Comparison of ENCODE assay signal across 8 cellular contexts in genomic region chr21:43775190-43775589, GRCh38. TPM values are rescaled to one million over a fixed set of nuclear protein-coding genes. Genes with fewer than 3 reads are reported as not detected.
DNase-seq lines count a peak whose midpoint lies in the region; ATAC-seq and TF ChIP-seq lines count a peak whose summit lies in the region.

No MANE protein-coding gene starts in this region.

- no peak overlapping the region for H3K27ac Mint-ChIP-seq in H9
- H3K27ac Mint-ChIP-seq in activated CD4-positive, alpha-beta memory T cell treated with anti-CD3 and anti-CD28 coated beads, Interleukin-2, amount 10 ng/mL, durations not matched to agents 7 days and 5 days = peak overlapping the region; percentile 79

- H3K4me3 Mint-ChIP-seq in H9 = peak overlapping the region; percentile 91 to 93
- H3K4me3 Mint-ChIP-seq in activated CD4-positive, alpha-beta memory T cell treated with anti-CD3 and anti-CD28 coated beads, Interleukin-2, amount 10 ng/mL, durations not matched to agents 7 days and 5 days = peak overlapping the region; percentile 92

- no peak overlapping the region for H2AFZ ChIP-seq in H9 (ENCODE audit: low read length)
- H2AFZ ChIP-seq in hepatocyte = no peak overlapping the region
- no peak overlapping the region for H2AFZ ChIP-seq in smooth muscle cell (ENCODE audit: low read depth)

- no peak overlapping the region for H3K14ac ChIP-seq in H9 (ENCODE audit: insufficient read depth, low read length)

- in situ Hi-C loops in GM13977 (cut with MboI; ENCODE audit: low pct_unique_long_range_greater_than_20kb, low sequenced_read_pairs, unreplicated experiment) = no loop called here

- H3K23me2 ChIP-seq in H9 (ENCODE audit: insufficient read length, low read depth, low read length, poor library complexity, severe bottlenecking) = no peaks in the 10 kb centered on the region

- H3K9me3 Mint-ChIP-seq in H9 = no peaks in the 10 kb centered on the region; a peak in 1 of 5 replicates
- H3K9me3 Mint-ChIP-seq in activated CD4-positive, alpha-beta memory T cell treated with anti-CD3 and anti-CD28 coated beads, Interleukin-2, amount 10 ng/mL, durations not matched to agents 7 days and 5 days = no peaks in the 10 kb centered on the region

- TF ChIP-seq CTCF in H9 (conservative IDR thresholded peaks at IDR 0.05) = no peak
- no peak for TF ChIP-seq CTCF in hepatocyte (IDR thresholded peaks at IDR 0.05; ENCODE audit: poor library complexity)
- no peak for TF ChIP-seq CTCF in smooth muscle cell (IDR thresholded peaks at IDR 0.05; ENCODE audit: borderline replicate concordance, insufficient read depth, poor library complexity, severe bottlenecking)
- TF ChIP-seq CTCF in GM13977 (IDR thresholded peaks at IDR 0.05; ENCODE audit: extremely low read depth, insufficient read depth, missing control alignments) = no peak

- POLR2A ChIA-PET in activated CD4-positive, alpha-beta memory T cell treated with anti-CD3 and anti-CD28 coated beads, Interleukin-2, amount 10 ng/mL, durations not matched to agents 7 days and 5 days (lab: Charles Lee) = no interaction called here

- H3K56ac ChIP-seq in H9 (ENCODE audit: insufficient read length, low read depth, low read length) = no peak overlapping the region

- no peak overlapping the region for H4K8ac ChIP-seq in H9 (replicated peaks; ENCODE audit: insufficient read length, low read depth, low read length)

- H3K27me3 ChIP-seq in H9 (ENCODE audit: insufficient read depth, low read length) = no peaks in the 10 kb centered on the region
- no peaks in the 10 kb centered on the region for H3K27me3 ChIP-seq in hepatocyte
- H3K27me3 ChIP-seq in smooth muscle cell (ENCODE audit: low read depth) = no peaks in the 10 kb centered on the region

- no peak overlapping the region for H3K18ac ChIP-seq in H9 (ENCODE audit: insufficient read length, low read depth, low read length)

- peaks cover 1% of the 10 kb centered on the region for H3K27me3 Mint-ChIP-seq in H9 (ENCODE audit: low read depth)
- H3K27me3 Mint-ChIP-seq in activated CD4-positive, alpha-beta memory T cell treated with anti-CD3 and anti-CD28 coated beads, Interleukin-2, amount 10 ng/mL, durations not matched to agents 7 days and 5 days = no peaks in the 10 kb centered on the region

- no peak overlapping the region for H2BK20ac ChIP-seq in H9 (ENCODE audit: low read depth, low read length, poor library complexity, severe bottlenecking)

- no peak overlapping the region for H2BK12ac ChIP-seq in H9 (ENCODE audit: insufficient read length, low read depth, low read length)

- H3K79me2 ChIP-seq in H9 (ENCODE audit: insufficient read depth, low read length) (no peaks in the 10 kb centered on the region; the same call in 1 of the 2 replicates), hepatocyte (peaks cover 28% of the 10 kb centered on the region), smooth muscle cell (ENCODE audit: low read depth) (peaks cover 15% of the 10 kb centered on the region)

- H3K23ac ChIP-seq in H9 (ENCODE audit: insufficient read length, low read depth, low read length) = no peak overlapping the region

- H3K4me2 ChIP-seq in H9 (ENCODE audit: insufficient read depth, insufficient read length, low read length) (peak overlapping the region; percentile 68), hepatocyte (peak overlapping the region; percentile 100), smooth muscle cell (peak overlapping the region; percentile 97)

- H3T11ph ChIP-seq in H9 (ENCODE audit: low read length) = no peak overlapping the region

- H2BK15ac ChIP-seq in H9 (ENCODE audit: low read depth, low read length) = no peak overlapping the region

- H2BK120ac ChIP-seq in H9 (ENCODE audit: low read depth, low read length, poor library complexity, severe bottlenecking) = no peak overlapping the region

- H3K4me1 ChIP-seq in H9 (ENCODE audit: insufficient read depth, low read length) (peaks cover 6% of the 10 kb centered on the region; the same call in 1 of the 2 replicates), hepatocyte (ENCODE audit: insufficient read depth) (peaks cover 8% of the 10 kb centered on the region), smooth muscle cell (ENCODE audit: low read depth) (peaks cover 6% of the 10 kb centered on the region)

- WGBS in H9 (ENCODE audit: extremely low coverage, insufficient read length, low lambda C conversion rate) = no CpG with 5 or more reads among the region's 12 CpGs
- WGBS in hepatocyte (ENCODE audit: low lambda C conversion rate, missing lambda C conversion rate) = 83% methylated on average over 12 of the region's 12 CpGs
- WGBS in smooth muscle cell (ENCODE audit: low lambda C conversion rate) = 84% methylated on average over 12 of the region's 12 CpGs

- no peak overlapping the region for H4K5ac ChIP-seq in H9 (ENCODE audit: insufficient read length, low read depth, low read length)

- no peak overlapping the region for H3K27ac ChIP-seq in H9 (ENCODE audit: insufficient read length, low read depth, low read length)
- H3K27ac ChIP-seq in hepatocyte = peak overlapping the region; percentile 93
- no peak overlapping the region for H3K27ac ChIP-seq in smooth muscle cell (ENCODE audit: low read depth)

- no peak overlapping the region for H2BK5ac ChIP-seq in H9 (ENCODE audit: insufficient read length, low read length)

- H3K36me3 Mint-ChIP-seq in H9 (ENCODE audit: insufficient read depth in 1 of 3, low read depth in 3 of 3) = peaks cover 10 to 20% (median 18%) of the 10 kb centered on the region in 3 experiments; a peak in 6 of 7 replicates
- peaks cover 34% of the 10 kb centered on the region for H3K36me3 Mint-ChIP-seq in activated CD4-positive, alpha-beta memory T cell treated with anti-CD3 and anti-CD28 coated beads, Interleukin-2, amount 10 ng/mL, durations not matched to agents 7 days and 5 days (ENCODE audit: low read depth)

- no peak overlapping the region for H3K4ac ChIP-seq in H9 (ENCODE audit: low read depth, low read length)

- DNase-seq in H9 = no peak
- DNase-seq in activated CD4-positive, alpha-beta memory T cell treated with anti-CD3 and anti-CD28 coated beads, Interleukin-2, amount 10 ng/mL, durations not matched to agents 7 days and 5 days = no peak
- no peak for DNase-seq in hepatocyte (ENCODE audit: low spot score)
- DNase-seq in smooth muscle cell (lab: John Stamatoyannopoulos, UW; ENCODE audit: unreplicated experiment) = no peak
- no peak for DNase-seq in NCI-H526 (lab: John Stamatoyannopoulos, UW)
- DNase-seq in amniotic stem cell (lab: John Stamatoyannopoulos, UW) = no peak
- no peak for DNase-seq in GM13977 (ENCODE audit: low spot score)

- no peaks in the 10 kb centered on the region for H3K9me2 ChIP-seq in hepatocyte (replicated peaks; ENCODE audit: insufficient read depth)

- H3K9me3 ChIP-seq in H9 (ENCODE audit: control insufficient read depth, low read depth, low read length) (no peaks in the 10 kb centered on the region), hepatocyte (ENCODE audit: low read depth) (no peaks in the 10 kb centered on the region), smooth muscle cell (replicated peaks; ENCODE audit: low read depth) (no peaks in the 10 kb centered on the region)

- H3K79me1 ChIP-seq in H9 (ENCODE audit: insufficient read depth, low read depth, low read length, poor library complexity, severe bottlenecking) = no peaks in the 10 kb centered on the region

- CTCF ChIA-PET in activated CD4-positive, alpha-beta memory T cell treated with anti-CD3 and anti-CD28 coated beads, Interleukin-2, amount 10 ng/mL, durations not matched to agents 7 days and 5 days (lab: Charles Lee) = no interaction called here

- no peaks in the 10 kb centered on the region for H3K36me3 ChIP-seq in hepatocyte (replicated peaks; ENCODE audit: insufficient read depth, low read depth)
- no peaks in the 10 kb centered on the region for H3K36me3 ChIP-seq in smooth muscle cell (ENCODE audit: low read depth)

- no peaks in the 10 kb centered on the region for H4K20me1 ChIP-seq in H9 (ENCODE audit: control insufficient read depth, insufficient read depth, insufficient read length)
- peaks cover 15% of the 10 kb centered on the region for H4K20me1 ChIP-seq in hepatocyte (ENCODE audit: insufficient read depth, poor library complexity, severe bottlenecking)
- H4K20me1 ChIP-seq in smooth muscle cell (ENCODE audit: low read depth) = peaks cover 17% of the 10 kb centered on the region

- no peak overlapping the region for H2AK5ac ChIP-seq in H9 (ENCODE audit: insufficient read length, low read length)

- H3F3A ChIP-seq in smooth muscle cell (ENCODE audit: low read depth) = peaks cover 5% of the 10 kb centered on the region

- H3K4me3 ChIP-seq in hepatocyte (peak overlapping the region; percentile 75), smooth muscle cell (peak overlapping the region; percentile 93)

- H3K4me1 Mint-ChIP-seq in H9 = peaks cover 44 to 46% of the 10 kb centered on the region in 2 experiments
- peaks cover 55% of the 10 kb centered on the region for H3K4me1 Mint-ChIP-seq in activated CD4-positive, alpha-beta memory T cell treated with anti-CD3 and anti-CD28 coated beads, Interleukin-2, amount 10 ng/mL, durations not matched to agents 7 days and 5 days

- no peak for ATAC-seq in HG02642 (IDR thresholded peaks at IDR 0.05; ENCODE audit: poor library complexity, unreplicated experiment)

- no peak overlapping the region for H4K91ac ChIP-seq in H9 (ENCODE audit: insufficient read length, low read depth, low read length)

- H3K9ac ChIP-seq in H9 (ENCODE audit: extremely low read depth, insufficient read length, low read length) (peak overlapping the region; percentile 36), smooth muscle cell (ENCODE audit: low read depth) (peak overlapping the region; percentile 70)

RNA-seq across cellular contexts. Expression of gene CSTB, which starts 0.9 kb away (rescaled TPM):
- 40.7 and 44.5 TPM in 2 replicates for total RNA-seq in H9 (2021)
- total RNA-seq in activated CD4-positive, alpha-beta memory T cell treated with anti-CD3 and anti-CD28 coated beads, Interleukin-2, amount 10 ng/mL, durations not matched to agents 7 days and 5 days = 10 to 100 TPM; 54.3 to 55.6 TPM
- 24.1 and 30.4 TPM in 2 replicates for total RNA-seq in hepatocyte
- polyA plus RNA-seq in hepatocyte = 116 and 120 TPM in 2 replicates
- 22.2 and 29.9 TPM in 2 replicates for total RNA-seq in smooth muscle cell
- 74.0 and 97.6 TPM in 2 replicates for polyA plus RNA-seq in smooth muscle cell

RNA-seq across cellular contexts. Expression of gene RRP1, which starts 14.2 kb away (rescaled TPM):
- total RNA-seq in H9 (2021) = 73.3 and 76.7 TPM in 2 replicates
- total RNA-seq in activated CD4-positive, alpha-beta memory T cell treated with anti-CD3 and anti-CD28 coated beads, Interleukin-2, amount 10 ng/mL, durations not matched to agents 7 days and 5 days = 10 to 100 TPM; 22.4 to 22.6 TPM
- 20.8 and 24.1 TPM in 2 replicates for total RNA-seq in hepatocyte
- 32.0 and 40.9 TPM in 2 replicates for polyA plus RNA-seq in hepatocyte
- total RNA-seq in smooth muscle cell = 8.7 and 11.3 TPM in 2 replicates
- polyA plus RNA-seq in smooth muscle cell = 17.5 and 23.7 TPM in 2 replicates

RNA-seq across cellular contexts. Expression of gene PDXK, which starts 56.3 kb away (rescaled TPM):
- total RNA-seq in H9 (2021) = 109 and 117 TPM in 2 replicates
- total RNA-seq in activated CD4-positive, alpha-beta memory T cell treated with anti-CD3 and anti-CD28 coated beads, Interleukin-2, amount 10 ng/mL, durations not matched to agents 7 days and 5 days = 10 to 100 TPM; 94.1 to 95.0 TPM
- total RNA-seq in hepatocyte = 80.3 and 103 TPM in 2 replicates
- polyA plus RNA-seq in hepatocyte = 185 and 192 TPM in 2 replicates
- total RNA-seq in smooth muscle cell = 84.3 and 92.6 TPM in 2 replicates
- 184 and 194 TPM in 2 replicates for polyA plus RNA-seq in smooth muscle cell
